Comparison of ENCODE assay signal across 21 cellular contexts in genomic region chr4:156019238-156019637, GRCh38.
"Had no signal": no experiment of that assay in that cellular context is flagged by ENCODE, and none has a peak within 500 bp of the region (broad histone marks: within the 10 kb centered on the region; RNA-seq: fewer than 3 reads in every experiment).

No MANE protein-coding gene starts in this region.

- H3K9me3 Mint-ChIP-seq: type B pancreatic cell had no signal

- H3K27ac Mint-ChIP-seq: dendritic cell treated with granulocyte-macrophage colony-stimulating factor and Interleukin-4, amounts not matched to agents 40 ng/mL and 50 ng/mL, for 4 days; natural killer cell; type B pancreatic cell had no signal

- H3K4me1 ChIP-seq: right atrium auricular region, sigmoid colon had no signal

- H3K4me3 ChIP-seq: hepatocyte, mucosa of descending colon, ovary, right atrium auricular region, sigmoid colon, skin epidermis had no signal

- H3K4me1 Mint-ChIP-seq: natural killer cell had no signal

- H3K27me3 ChIP-seq: hepatocyte, ovary, right atrium auricular region, sigmoid colon had no signal

- H3K27me3 Mint-ChIP-seq: dendritic cell treated with granulocyte-macrophage colony-stimulating factor and Interleukin-4, amounts not matched to agents 40 ng/mL and 50 ng/mL, for 4 days; type B pancreatic cell had no signal

- ATAC-seq: left lobe of liver, mucosa of descending colon, natural killer cell had no signal

- H3K36me3 ChIP-seq: ovary, right atrium auricular region, sigmoid colon had no signal

- H3K27ac ChIP-seq: hepatocyte, ovary, right atrium auricular region, sigmoid colon, skin epidermis had no signal

- H3K36me3 Mint-ChIP-seq: natural killer cell, type B pancreatic cell had no signal

- H3K4me3 Mint-ChIP-seq: dendritic cell treated with granulocyte-macrophage colony-stimulating factor and Interleukin-4, amounts not matched to agents 40 ng/mL and 50 ng/mL, for 4 days; natural killer cell; neural crest cell; type B pancreatic cell had no signal

- H3K4me2 ChIP-seq: hepatocyte had no signal

- DNase-seq: erythroblast; foreskin melanocyte; head of caudate nucleus; islet precursor cell; mucosa of descending colon; natural killer cell; nucleus accumbens; ovary; sigmoid colon; stimulated activated CD4-positive, alpha-beta T cell treated with anti-CD3 and anti-CD28 coated beads, Interleukin-12 subunit alpha, Interleukin-12 subunit beta, amount 100 ng/mL, for 4 hours; stimulated activated naive CD4-positive, alpha-beta T cell had no signal

- H3K9me3 ChIP-seq: mucosa of descending colon, ovary, right atrium auricular region, sigmoid colon had no signal

- FAIRE-seq: colon, endothelial cell of umbilical vein, urothelium cell line had no signal

- H2AFZ ChIP-seq: hepatocyte had no signal
